1 cellular context compared by ENCODE assay signal in the genomic region with DNA sequence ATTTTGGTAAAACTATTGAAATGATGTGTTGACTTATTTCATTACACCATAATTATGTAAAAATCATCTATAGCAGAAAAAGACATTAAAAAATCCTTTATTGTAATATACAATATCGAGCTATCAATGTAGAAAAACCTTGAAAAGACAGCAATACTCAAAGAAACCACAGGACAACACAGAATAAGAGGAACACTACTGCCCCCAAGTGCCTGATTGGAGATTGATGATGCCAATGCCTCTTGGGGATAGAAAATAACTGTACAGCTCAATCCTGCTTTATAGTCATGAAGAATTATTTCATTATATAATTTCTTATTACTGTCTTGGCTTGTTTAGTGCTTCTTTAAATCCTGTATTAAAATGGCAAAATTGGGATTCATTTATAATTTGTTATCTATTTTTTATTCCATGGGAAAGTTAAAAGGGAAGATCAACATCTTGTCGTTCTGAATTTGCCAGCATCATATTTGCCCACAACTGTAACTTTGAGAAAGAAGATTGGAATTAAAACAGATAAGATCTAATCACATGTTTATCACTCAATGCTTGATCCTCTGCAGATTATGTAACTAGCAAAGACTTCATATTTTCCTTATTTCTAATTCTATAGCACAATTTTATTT.
TF ChIP-seq lines count a peak whose summit lies in the region.

No MANE protein-coding gene starts in this region.

TF ChIP-seq in GM23338, 12 proteins besides CTCF, POLR2A, EP300 and RAD21:
- no peak for TF ChIP-seq ZNF462 (CRISPR knock-in tag; IDR thresholded peaks at IDR 0.05)
- no peak for TF ChIP-seq JUNB (IDR thresholded peaks at IDR 0.05; ENCODE audit: unreplicated experiment)
- no peak for TF ChIP-seq EZH2phosphoT487 (IDR thresholded peaks at IDR 0.05; ENCODE audit: unreplicated experiment)
- no peak for TF ChIP-seq ZNF331 (CRISPR knock-in tag; IDR thresholded peaks at IDR 0.05; ENCODE audit: low read depth)
- no peak for TF ChIP-seq ZNF114 (CRISPR knock-in tag; IDR thresholded peaks at IDR 0.05)
- TF ChIP-seq POLR2AphosphoS5 (IDR thresholded peaks at IDR 0.05; ENCODE audit: low read depth): no peak
- TF ChIP-seq CREB1 (CRISPR knock-in tag; IDR thresholded peaks at IDR 0.05; ENCODE audit: low read depth): no peak
- no peak for TF ChIP-seq NANOG (IDR thresholded peaks at IDR 0.05; ENCODE audit: borderline replicate concordance)
- TF ChIP-seq, protein P1, sequence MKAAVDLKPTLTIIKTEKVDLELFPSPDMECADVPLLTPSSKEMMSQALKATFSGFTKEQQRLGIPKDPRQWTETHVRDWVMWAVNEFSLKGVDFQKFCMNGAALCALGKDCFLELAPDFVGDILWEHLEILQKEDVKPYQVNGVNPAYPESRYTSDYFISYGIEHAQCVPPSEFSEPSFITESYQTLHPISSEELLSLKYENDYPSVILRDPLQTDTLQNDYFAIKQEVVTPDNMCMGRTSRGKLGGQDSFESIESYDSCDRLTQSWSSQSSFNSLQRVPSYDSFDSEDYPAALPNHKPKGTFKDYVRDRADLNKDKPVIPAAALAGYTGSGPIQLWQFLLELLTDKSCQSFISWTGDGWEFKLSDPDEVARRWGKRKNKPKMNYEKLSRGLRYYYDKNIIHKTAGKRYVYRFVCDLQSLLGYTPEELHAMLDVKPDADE (IDR thresholded peaks at IDR 0.05): no peak
- TF ChIP-seq REST (IDR thresholded peaks at IDR 0.05; ENCODE audit: unreplicated experiment): no peak
